Comparison of ENCODE assay signal across 12 cellular contexts in genomic region chr13:43924549-43925245, GRCh38.
A peak's percentile ranks its signal among the peaks of the same experiment; 100 is the strongest.
DNase-seq lines count a peak whose midpoint lies in the region; ATAC-seq lines count a peak whose summit lies in the region.
"Had no signal": no experiment of that assay in that cellular context is flagged by ENCODE, and none has a peak within 500 bp of the region (broad histone marks: within the 10 kb centered on the region; RNA-seq: fewer than 3 reads in every experiment).

No MANE protein-coding gene starts in this region.

- DNase-seq in nucleus accumbens (lab: John Stamatoyannopoulos, UW) (no peak), NCI-H82 treated with DMSO at 0.1 percent for 48 hours (lab: John Stamatoyannopoulos, UW; ENCODE audit: unreplicated experiment) (no peak), KG1 (lab: John Stamatoyannopoulos, UW) (no peak)
- DNase-seq: anterior cingulate cortex; naive thymus-derived CD8-positive, alpha-beta T cell; NCI-H446 treated with DMSO at 0.1 percent for 48 hours; stimulated activated naive CD4-positive, alpha-beta T cell; T-helper 17 cell had no signal

- no peaks in the 10 kb centered on the region for H3K9me3 Mint-ChIP-seq in stimulated activated memory B cell treated with anti-CD40 and anti-IgM and Interleukin-4, amounts not matched to agents 10 μg/mL and 1 μg/mL and 100 μg/mL, for 72 hours
- H3K9me3 Mint-ChIP-seq: naive thymus-derived CD8-positive, alpha-beta T cell had no signal

- peaks cover 12% of the 10 kb centered on the region for H3K4me1 Mint-ChIP-seq in stimulated activated memory B cell treated with anti-CD40 and anti-IgM and Interleukin-4, amounts not matched to agents 10 μg/mL and 1 μg/mL and 100 μg/mL, for 72 hours
- H3K4me1 Mint-ChIP-seq: naive thymus-derived CD8-positive, alpha-beta T cell had no signal

- peak; percentile 84 for ATAC-seq in GM19035 (IDR thresholded peaks at IDR 0.05; ENCODE audit: unreplicated experiment)
- peak; percentile 86 for ATAC-seq in HG02623 (IDR thresholded peaks at IDR 0.05; ENCODE audit: unreplicated experiment)
- peak; percentile 86 for ATAC-seq in HG03457 (IDR thresholded peaks at IDR 0.05; ENCODE audit: unreplicated experiment)
- ATAC-seq in stimulated activated memory B cell treated with anti-CD40 and anti-IgM and Interleukin-4, amounts not matched to agents 10 μg/mL and 1 μg/mL and 100 μg/mL, for 72 hours = peak; percentile 83
- ATAC-seq: naive thymus-derived CD8-positive, alpha-beta T cell; T-helper 17 cell had no signal

- no peak overlapping the region for H3K4me3 Mint-ChIP-seq in stimulated activated memory B cell treated with anti-CD40 and anti-IgM and Interleukin-4, amounts not matched to agents 10 μg/mL and 1 μg/mL and 100 μg/mL, for 72 hours
- H3K4me3 Mint-ChIP-seq: naive thymus-derived CD8-positive, alpha-beta T cell; T-helper 17 cell had no signal

- no peaks in the 10 kb centered on the region for H3K36me3 Mint-ChIP-seq in stimulated activated memory B cell treated with anti-CD40 and anti-IgM and Interleukin-4, amounts not matched to agents 10 μg/mL and 1 μg/mL and 100 μg/mL, for 72 hours
- H3K36me3 Mint-ChIP-seq: naive thymus-derived CD8-positive, alpha-beta T cell had no signal

- H3K27me3 Mint-ChIP-seq in stimulated activated memory B cell treated with anti-CD40 and anti-IgM and Interleukin-4, amounts not matched to agents 10 μg/mL and 1 μg/mL and 100 μg/mL, for 72 hours = peaks cover 65% of the 10 kb centered on the region

- no peak overlapping the region for H3K27ac Mint-ChIP-seq in stimulated activated memory B cell treated with anti-CD40 and anti-IgM and Interleukin-4, amounts not matched to agents 10 μg/mL and 1 μg/mL and 100 μg/mL, for 72 hours
- H3K27ac Mint-ChIP-seq: naive thymus-derived CD8-positive, alpha-beta T cell; T-helper 17 cell had no signal
